ENCODE assay signal across 1 cellular context in the genomic region with DNA sequence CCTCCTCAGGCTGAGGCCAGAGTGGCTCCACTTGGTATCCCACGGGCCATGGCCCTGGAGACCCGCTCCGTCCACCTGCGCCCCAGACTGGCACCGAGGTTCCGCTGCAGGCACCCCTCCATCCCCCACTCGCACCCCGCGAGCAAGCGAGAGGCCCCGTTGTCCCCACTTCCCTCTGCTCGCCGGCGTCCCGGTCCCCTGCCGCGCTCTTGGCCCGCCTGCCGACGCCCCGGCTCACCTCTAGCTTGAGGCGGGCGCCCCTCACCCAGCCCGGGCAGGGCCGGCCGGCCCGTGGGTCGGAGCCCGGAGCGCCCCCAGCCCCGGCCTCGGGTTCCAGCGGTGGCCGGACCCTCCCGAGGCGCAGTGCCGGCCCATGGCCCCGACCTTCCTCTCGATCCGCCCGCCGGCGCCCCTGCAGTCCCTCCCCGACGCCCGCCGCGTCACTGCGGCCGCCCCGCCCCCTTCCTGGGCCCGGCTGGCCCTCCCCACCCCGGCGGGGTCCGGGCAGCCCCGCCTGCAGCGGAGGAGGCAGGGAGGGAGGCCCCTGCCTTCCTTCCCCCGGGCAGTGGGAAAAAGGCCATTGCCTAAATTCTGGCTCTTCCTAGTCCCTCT.
TF ChIP-seq lines count a peak whose summit lies in the region.

Gene PITPNM1, minus strand, starts transcription at position 414 of the 612 bp plus-strand sequence. CDS start 1,183 bp downstream, outside the sequence.

TF ChIP-seq in H1, 55 proteins besides CTCF, POLR2A, EP300 and RAD21 (continued from another document):
- TF ChIP-seq RXRA (IDR thresholded peaks at IDR 0.05; ENCODE audit: insufficient read depth, low read depth, low read length) (no peak), CREB1 (IDR thresholded peaks at IDR 0.05) (peak; percentile 69), KDM4A (IDR thresholded peaks at IDR 0.05; ENCODE audit: low read depth, low read length, severe bottlenecking) (peak; percentile 19)
